Comparison of ENCODE assay signal across 8 cellular contexts in genomic region chr1:6600410-6601048, GRCh38. TPM values are rescaled to one million over a fixed set of nuclear protein-coding genes. Genes with fewer than 3 reads are reported as not detected.
DNase-seq lines count a peak whose midpoint lies in the region; ATAC-seq, FAIRE-seq and TF ChIP-seq lines count a peak whose summit lies in the region.

No MANE protein-coding gene starts in this region.

- H3K4ac ChIP-seq in H1 (replicated peaks; ENCODE audit: insufficient read length, low read depth, low read length), result no peak overlapping the region

- no peaks in the 10 kb centered on the region for H3K9me3 ChIP-seq in OCI-LY3 (ENCODE audit: insufficient read depth, low read length)
- no peaks in the 10 kb centered on the region for H3K9me3 ChIP-seq in H1 (ENCODE audit: insufficient read depth in 2 of 2, low read depth in 1 of 2, low read length in 1 of 2)
- no peaks in the 10 kb centered on the region for H3K9me3 ChIP-seq in neural cell (ENCODE audit: low read length)

- in situ Hi-C loops in G401 (cut with HindIII; ENCODE audit: low sequenced_read_pairs), result no loop called here

- H3K27ac ChIP-seq in OCI-LY3 (ENCODE audit: low read length) (peak overlapping the region; percentile 61), H1 (ENCODE audit: low read depth, low read length) (no peak overlapping the region), neural cell (ENCODE audit: low read length) (no peak overlapping the region)

- no peak overlapping the region for H3K23ac ChIP-seq in H1 (ENCODE audit: insufficient read length)

- peak overlapping the region; percentile 8; the same call in 1 of the 2 replicates for H2BK5ac ChIP-seq in H1 (ENCODE audit: low read depth, low read length)

- peaks cover 21% of the 10 kb centered on the region for H3K79me1 ChIP-seq in H1 (ENCODE audit: low read depth, low read length)

- POLR2A ChIA-PET in H1 (lab: Charles Lee; ENCODE audit: partially characterized antibody), result interaction anchor here (5.4 to 10.8 kb wide), 4 partner anchors 10 to 46 kb away, joined by 46 to 196 read pairs (median 120); partner anchors contain the start of genes NOL9, TAS1R1, THAP3 and ZBTB48

- H3K79me2 ChIP-seq in OCI-LY3 (ENCODE audit: low read length), result peaks cover 64% of the 10 kb centered on the region
- H3K79me2 ChIP-seq in H1 (ENCODE audit: control insufficient read depth in 1 of 2, insufficient read depth in 2 of 2, low read length in 2 of 2), result peaks cover 22 to 55% of the 10 kb centered on the region in 2 experiments; a peak in 3 of 4 replicates
- H3K79me2 ChIP-seq in neural cell (replicated peaks; ENCODE audit: insufficient read depth, low read length), result no peaks in the 10 kb centered on the region

- H3K18ac ChIP-seq in H1 (ENCODE audit: extremely low read depth, low read length), result peak overlapping the region; percentile 25; the same call in 1 of the 2 replicates

- H3K36me3 ChIP-seq in OCI-LY3 (replicated peaks; ENCODE audit: low read depth, low read length), result peaks cover 17% of the 10 kb centered on the region
- peaks cover 10 to 24% (median 20%) of the 10 kb centered on the region in 4 experiments; a peak in 7 of 8 replicates for H3K36me3 ChIP-seq in H1 (ENCODE audit: control insufficient read depth in 2 of 4, insufficient read depth in 4 of 4, low read length in 3 of 4)
- no peaks in the 10 kb centered on the region for H3K36me3 ChIP-seq in neural cell (ENCODE audit: insufficient read depth, low read length)

- H2BK20ac ChIP-seq in H1 (ENCODE audit: low read length), result no peak overlapping the region

- TF ChIP-seq CTCF in OCI-LY3 (IDR thresholded peaks at IDR 0.05; ENCODE audit: low read depth, low read length) (no peak), H1 (IDR thresholded peaks at IDR 0.05; ENCODE audit: control extremely low read depth in 1 of 3, insufficient read depth in 1 of 3, low read depth in 1 of 3, low read length in 3 of 3) (no peak), neural cell (IDR thresholded peaks at IDR 0.05; ENCODE audit: poor library complexity, severe bottlenecking) (no peak)

- TF ChIP-seq EP300 in H1 (IDR thresholded peaks at IDR 0.05; ENCODE audit: borderline replicate concordance in 1 of 2, low read depth in 2 of 2, low read length in 2 of 2), result no peak
- no peak for TF ChIP-seq EP300 in neural cell (conservative IDR thresholded peaks at IDR 0.05; ENCODE audit: poor library complexity, severe bottlenecking)

- no peak; a peak in 1 of 3 replicates for TF ChIP-seq POLR2A in H1 (IDR thresholded peaks at IDR 0.05; ENCODE audit: control extremely low read depth in 1 of 2, low read depth in 2 of 2, low read length in 2 of 2)

- peak overlapping the region; percentile 99 for H3K4me2 ChIP-seq in OCI-LY3 (ENCODE audit: low read length)
- peak overlapping the region; percentile 91 to 94 for H3K4me2 ChIP-seq in H1 (ENCODE audit: insufficient read depth in 1 of 2, low read depth in 2 of 2, low read length in 2 of 2)
- peak overlapping the region; percentile 66 for H3K4me2 ChIP-seq in neural cell (ENCODE audit: low read length)

- H3K27me3 ChIP-seq in OCI-LY3 (ENCODE audit: low read depth, low read length) (no peaks in the 10 kb centered on the region), H1 (replicated peaks in 1 of 4; ENCODE audit: control insufficient read depth in 3 of 4, extremely low read depth in 1 of 4, insufficient read depth in 3 of 4, low read length in 3 of 4) (no peaks in the 10 kb centered on the region; a peak in 1 of 7 replicates), neural cell (ENCODE audit: insufficient read depth, low read depth, low read length) (peaks cover 21% of the 10 kb centered on the region)

- no peak overlapping the region for H2BK120ac ChIP-seq in H1 (replicated peaks; ENCODE audit: low read depth, low read length)

- H3K56ac ChIP-seq in H1 (replicated peaks; ENCODE audit: insufficient read length, low read depth, low read length), result no peak overlapping the region

- peak overlapping the region; percentile 90 for H3K4me3 ChIP-seq in OCI-LY3 (ENCODE audit: low read length)
- peak overlapping the region; percentile 75 to 92 (median 86) for H3K4me3 ChIP-seq in H1 (ENCODE audit: extremely low read depth in 1 of 4, insufficient read depth in 2 of 4, low read depth in 3 of 4, low read length in 4 of 4)
- peak overlapping the region; percentile 92 for H3K4me3 ChIP-seq in neural cell (ENCODE audit: low read length)

- peaks cover 18% of the 10 kb centered on the region for H3K23me2 ChIP-seq in H1 (ENCODE audit: low read depth, low read length)

- FAIRE-seq in H1 (lab: Jason Lieb, UNC) (no peak), GM19239 (lab: Jason Lieb, UNC) (no peak)

- no peaks in the 10 kb centered on the region for H3F3A ChIP-seq in neural cell (ENCODE audit: insufficient read depth, low read length, poor library complexity, severe bottlenecking)

- CTCF ChIA-PET in H1 (lab: Charles Lee; ENCODE audit: partially characterized antibody), result interaction anchor here (0.7 to 3.3 kb wide), 13 partner anchors 9 to 163 kb away, joined by 3 to 16 read pairs (median 3); partner anchors contain the start of genes NOL9, PHF13 and TAS1R1

- no peak overlapping the region for H4K91ac ChIP-seq in H1 (replicated peaks; ENCODE audit: insufficient read length, low read length)

- peak overlapping the region; percentile 73 for H3K9ac ChIP-seq in OCI-LY3 (ENCODE audit: low read length)
- H3K9ac ChIP-seq in H1 (replicated peaks in 1 of 4; ENCODE audit: extremely low read depth in 1 of 4, low read depth in 3 of 4, low read length in 3 of 4), result peak overlapping the region in 3 of 4 experiments; percentile 29 to 79 (median 77); a peak in 6 of 7 replicates
- H3K9ac ChIP-seq in neural cell (ENCODE audit: low read length), result peak overlapping the region; percentile 59

- H3K9me2 ChIP-seq in neural cell (ENCODE audit: insufficient read depth, low read length), result no peaks in the 10 kb centered on the region

- H4K8ac ChIP-seq in H1 (ENCODE audit: extremely low read depth, insufficient read depth, low read length), result 0 out of 2 replicates have a peak overlapping the region, but pooled peaks have one; percentile 17

- TF ChIP-seq RAD21 in H1 (IDR thresholded peaks at IDR 0.05 in 1 of 2, conservative IDR thresholded peaks at IDR 0.05 in 1 of 2; ENCODE audit: low read depth in 2 of 2, low read length in 2 of 2) (no peak), neural cell (conservative IDR thresholded peaks at IDR 0.05) (no peak)

- ATAC-seq in GM19025 (IDR thresholded peaks at IDR 0.05; ENCODE audit: low read depth, unreplicated experiment), result peak; percentile 1
- no peak for ATAC-seq in GM21526 (IDR thresholded peaks at IDR 0.05; ENCODE audit: low FRiP score, unreplicated experiment)

- 0 out of 2 replicates have a peak overlapping the region, but pooled peaks have one; percentile 7 for H2BK12ac ChIP-seq in H1 (ENCODE audit: low read depth, low read length)

- no peak overlapping the region for H3K14ac ChIP-seq in H1 (ENCODE audit: insufficient read length)

- no peak overlapping the region for H2AK5ac ChIP-seq in H1 (ENCODE audit: low read depth, low read length)

- WGBS in H1 (ENCODE audit: extremely low coverage in 1 of 2, insufficient coverage in 1 of 2, insufficient read length in 1 of 2, insufficient replicate concordance in 2 of 2, low coverage in 1 of 2, low lambda C conversion rate in 2 of 2, missing lambda C conversion rate in 1 of 2), 2 experiments, result 38% methylated on average over 10 of the region's 10 CpGs; no CpG with 5 or more reads in 1 of the 2 experiments

- no peak overlapping the region for H4K5ac ChIP-seq in H1 (ENCODE audit: insufficient read length, low read depth, low read length)

- H4K20me1 ChIP-seq in OCI-LY3 (ENCODE audit: insufficient read depth, low read length) (peaks cover 30% of the 10 kb centered on the region), H1 (replicated peaks in 1 of 2; ENCODE audit: control insufficient read depth in 1 of 2, insufficient read depth in 2 of 2, low read length in 2 of 2) (peaks cover 27 to 34% of the 10 kb centered on the region in 2 experiments), neural cell (ENCODE audit: insufficient read depth) (no peaks in the 10 kb centered on the region)

- DNase-seq in H1 (ENCODE audit: low read depth in 1 of 2, low spot score in 2 of 2) (peak in 1 of 2 experiments; percentile 52), GM19239 (ENCODE audit: insufficient read length, low spot score) (no peak), DMS 273 (lab: John Stamatoyannopoulos, UW; ENCODE audit: unreplicated experiment) (no peak), G401 (ENCODE audit: low spot score) (no peak)

- no peak overlapping the region for H2BK15ac ChIP-seq in H1 (ENCODE audit: low read length)

- H3K4me1 ChIP-seq in OCI-LY3 (ENCODE audit: low read length), result peaks cover 25% of the 10 kb centered on the region
- peaks cover 2 to 13% (median 9%) of the 10 kb centered on the region in 4 experiments for H3K4me1 ChIP-seq in H1 (replicated peaks in 1 of 4; ENCODE audit: control insufficient read depth in 3 of 4, insufficient read depth in 4 of 4, low read length in 3 of 4)

- no peak overlapping the region for H2AFZ ChIP-seq in OCI-LY3 (ENCODE audit: low read depth, low read length)
- H2AFZ ChIP-seq in H1 (ENCODE audit: low read length), result no peak overlapping the region
- H2AFZ ChIP-seq in neural cell (ENCODE audit: low read depth, low read length), result no peak overlapping the region

RNA-seq across cellular contexts. Expression of gene KLHL21, which starts 2.1 kb away (rescaled TPM):
- 22.1 and 22.3 TPM in 2 replicates for total RNA-seq in H1 (2021; fragmentation: NEBNext Ultra II Directional; extraction: Animal tissue kit (Norgen Biotek cat#: 25700))
- polyA plus RNA-seq in H1 (2011; rRNA removed) (11.9 and 25.4 TPM in 2 replicates), neural cell (8.4 and 8.7 TPM in 2 replicates)
- polyA plus RNA-seq in H1 (2011; cell fraction: cytosol; rRNA removed), result 13.0 TPM
- 25.4 TPM for polyA plus RNA-seq in H1 (2011; cell fraction: nucleus; rRNA removed)
- 13.8 to 19.3 TPM (median 17.5 TPM) in 4 replicates for polyA plus RNA-seq in H1 (2012, experiment 1 of 2)
- 17.9 TPM for polyA plus RNA-seq in H1 (2012, experiment 2 of 2)
- 10.0 TPM for polyA plus RNA-seq in H1 (2013, experiment 1 of 2)
- polyA plus RNA-seq in H1 (2013, experiment 2 of 2), result 8.5 TPM
- 20.1 and 27.9 TPM in 2 replicates for polyA minus RNA-seq in H1 (2011; rRNA and poly(A)+ RNA removed)
- 30.3 TPM for polyA minus RNA-seq in H1 (2011; cell fraction: cytosol; rRNA and poly(A)+ RNA removed)
- 34.4 TPM for polyA minus RNA-seq in H1 (2011; cell fraction: nucleus; rRNA and poly(A)+ RNA removed)
- 13.4 and 13.6 TPM in 2 replicates for polyA minus RNA-seq in neural cell
- total RNA-seq in G401 (2014; rRNA removed; shearing (Covaris generic)), result 39.6 and 44.3 TPM in 2 replicates

RNA-seq across cellular contexts. Expression of gene PHF13, which starts 13.0 kb away (rescaled TPM):
- total RNA-seq in H1 (2021; fragmentation: NEBNext Ultra II Directional; extraction: Animal tissue kit (Norgen Biotek cat#: 25700)), result 38.7 and 39.6 TPM in 2 replicates
- polyA plus RNA-seq in H1 (2011; rRNA removed), result 11.7 and 16.5 TPM in 2 replicates
- 10.7 TPM for polyA plus RNA-seq in H1 (2011; cell fraction: cytosol; rRNA removed)
- 14.8 TPM for polyA plus RNA-seq in H1 (2011; cell fraction: nucleus; rRNA removed)
- polyA plus RNA-seq in H1 (2012, experiment 1 of 2), result 28.4 to 32.4 TPM (median 30.4 TPM) in 4 replicates
- polyA plus RNA-seq in H1 (2012, experiment 2 of 2), result 29.9 TPM
- 19.5 TPM for polyA plus RNA-seq in H1 (2013, experiment 1 of 2)
- polyA plus RNA-seq in H1 (2013, experiment 2 of 2), result 23.7 TPM
- polyA minus RNA-seq in H1 (2011; rRNA and poly(A)+ RNA removed), result 11.3 and 16.2 TPM in 2 replicates
- 10.7 TPM for polyA minus RNA-seq in H1 (2011; cell fraction: cytosol; rRNA and poly(A)+ RNA removed)
- polyA minus RNA-seq in H1 (2011; cell fraction: nucleus; rRNA and poly(A)+ RNA removed), result 7.1 TPM
- polyA plus RNA-seq in neural cell, result 11.0 and 12.9 TPM in 2 replicates
- 18.5 and 20.5 TPM in 2 replicates for polyA minus RNA-seq in neural cell
- total RNA-seq in G401 (2014; rRNA removed; shearing (Covaris generic)), result 23.0 and 34.2 TPM in 2 replicates

RNA-seq across cellular contexts. Expression of gene ZBTB48, which starts 20.7 kb away (rescaled TPM):
- total RNA-seq in H1 (2021; fragmentation: NEBNext Ultra II Directional; extraction: Animal tissue kit (Norgen Biotek cat#: 25700)), result 21.4 and 28.2 TPM in 2 replicates
- 28.8 and 35.7 TPM in 2 replicates for polyA plus RNA-seq in H1 (2011; rRNA removed)
- polyA plus RNA-seq in H1 (2011; cell fraction: cytosol; rRNA removed), result 27.3 TPM
- polyA plus RNA-seq in H1 (2011; cell fraction: nucleus; rRNA removed), result 58.6 TPM
- polyA plus RNA-seq in H1 (2012, experiment 1 of 2), result 21.0 to 37.0 TPM (median 31.1 TPM) in 4 replicates
- 17.9 TPM for polyA plus RNA-seq in H1 (2012, experiment 2 of 2)
- polyA plus RNA-seq in H1 (2013, experiment 1 of 2), result 21.5 TPM
- 18.8 TPM for polyA plus RNA-seq in H1 (2013, experiment 2 of 2)
- polyA minus RNA-seq in H1 (2011; rRNA and poly(A)+ RNA removed), result 15.0 and 17.6 TPM in 2 replicates
- polyA minus RNA-seq in H1 (2011; cell fraction: cytosol; rRNA and poly(A)+ RNA removed), result 27.2 TPM
- polyA minus RNA-seq in H1 (2011; cell fraction: nucleus; rRNA and poly(A)+ RNA removed), result 23.3 TPM
- 38.7 and 48.2 TPM in 2 replicates for polyA plus RNA-seq in neural cell
- 31.2 and 31.4 TPM in 2 replicates for polyA minus RNA-seq in neural cell
- 24.1 and 27.7 TPM in 2 replicates for total RNA-seq in G401 (2014; rRNA removed; shearing (Covaris generic))

RNA-seq across cellular contexts. Expression of gene THAP3, which starts 24.1 kb away (rescaled TPM):
- total RNA-seq in H1 (2021; fragmentation: NEBNext Ultra II Directional; extraction: Animal tissue kit (Norgen Biotek cat#: 25700)), result 12.4 and 15.3 TPM in 2 replicates
- polyA plus RNA-seq in H1 (2011; rRNA removed), result 8.2 and 12.9 TPM in 2 replicates
- polyA plus RNA-seq in H1 (2011; cell fraction: cytosol; rRNA removed), result 12.1 TPM
- 21.3 TPM for polyA plus RNA-seq in H1 (2011; cell fraction: nucleus; rRNA removed)
- polyA plus RNA-seq in H1 (2012, experiment 1 of 2), result 13.2 to 16.9 TPM (median 14.4 TPM) in 4 replicates
- 15.7 TPM for polyA plus RNA-seq in H1 (2012, experiment 2 of 2)
- 10.7 TPM for polyA plus RNA-seq in H1 (2013, experiment 1 of 2)
- 7.9 TPM for polyA plus RNA-seq in H1 (2013, experiment 2 of 2)
- polyA minus RNA-seq in H1 (2011; rRNA and poly(A)+ RNA removed), result 7.0 and 8.4 TPM in 2 replicates
- 9.2 TPM for polyA minus RNA-seq in H1 (2011; cell fraction: cytosol; rRNA and poly(A)+ RNA removed)
- 13.6 TPM for polyA minus RNA-seq in H1 (2011; cell fraction: nucleus; rRNA and poly(A)+ RNA removed)
- polyA plus RNA-seq in neural cell, result 51.5 and 67.0 TPM in 2 replicates
- 35.1 and 36.1 TPM in 2 replicates for polyA minus RNA-seq in neural cell
- 41.9 and 44.5 TPM in 2 replicates for total RNA-seq in G401 (2014; rRNA removed; shearing (Covaris generic))

RNA-seq across cellular contexts. Expression of gene TAS1R1, which starts 45.4 kb away (rescaled TPM):
- total RNA-seq in H1 (2021; fragmentation: NEBNext Ultra II Directional; extraction: Animal tissue kit (Norgen Biotek cat#: 25700)), result 0.13 TPM in 1 of 2 replicates, not detected in the other
- polyA plus RNA-seq in H1 (2011; rRNA removed) (0.17 and 0.26 TPM in 2 replicates), neural cell (not detected in 2 replicates)
- 0.06 TPM for polyA plus RNA-seq in H1 (2011; cell fraction: cytosol; rRNA removed)
- 0.14 TPM for polyA plus RNA-seq in H1 (2011; cell fraction: nucleus; rRNA removed)
- 0.08 to 0.11 TPM in 2 of 4 replicates, not detected in the others for polyA plus RNA-seq in H1 (2012, experiment 1 of 2)
- not detected for polyA plus RNA-seq in H1 (2012, experiment 2 of 2)
- polyA plus RNA-seq in H1 (2013, experiment 1 of 2), result 0.04 TPM
- 0.04 TPM for polyA plus RNA-seq in H1 (2013, experiment 2 of 2)
- 0.29 TPM in 1 of 2 replicates, not detected in the other for polyA minus RNA-seq in H1 (2011; rRNA and poly(A)+ RNA removed)
- not detected for polyA minus RNA-seq in H1 (2011; cell fraction: cytosol; rRNA and poly(A)+ RNA removed)
- not detected for polyA minus RNA-seq in H1 (2011; cell fraction: nucleus; rRNA and poly(A)+ RNA removed)
- not detected in 2 replicates for polyA minus RNA-seq in neural cell
- total RNA-seq in G401 (2014; rRNA removed; shearing (Covaris generic)), result not detected in 2 replicates
